In the genomic region with DNA sequence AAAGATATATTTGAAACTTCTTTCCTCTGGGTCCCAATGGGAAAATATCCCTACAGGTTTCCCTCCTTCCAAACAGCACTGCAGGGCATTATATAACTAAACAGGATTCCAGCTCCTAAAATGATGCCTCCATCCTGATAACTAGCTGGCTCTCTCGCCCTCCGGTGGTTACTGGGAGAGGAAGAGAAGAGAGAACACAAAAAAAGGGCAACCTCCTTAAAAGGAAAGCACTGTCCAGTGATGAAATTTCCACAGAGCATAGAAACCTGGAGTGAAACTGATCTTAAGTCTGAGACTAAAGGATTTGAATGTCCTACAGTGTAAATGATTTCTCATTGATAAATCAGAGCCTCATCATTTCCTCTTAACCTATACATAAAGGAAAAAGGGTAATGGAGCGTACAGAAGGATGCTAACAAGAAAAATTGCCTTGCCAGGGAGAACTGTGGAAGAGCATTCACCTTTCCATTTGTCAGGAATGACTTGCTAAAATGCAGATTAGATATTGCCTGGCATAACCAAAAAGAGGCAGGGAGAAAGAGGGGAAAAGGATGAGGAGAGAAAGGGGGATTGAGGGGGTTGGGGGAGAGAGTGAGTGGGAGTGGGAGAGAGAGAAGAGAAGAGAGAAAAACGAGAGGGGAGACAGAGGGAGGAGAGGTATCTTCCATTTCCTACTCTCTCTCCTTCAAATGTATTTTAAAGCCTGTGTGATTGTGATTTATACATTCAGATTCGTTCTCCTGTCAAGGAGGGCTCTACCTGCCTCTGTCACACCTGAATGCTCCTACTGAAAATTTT, we compare ENCODE assay signal across 8 cellular contexts.
DNase-seq lines count a peak whose midpoint lies in the region; ATAC-seq and TF ChIP-seq lines count a peak whose summit lies in the region.

No MANE protein-coding gene starts in this region.

- H3K36me3 ChIP-seq in liver (ENCODE audit: control insufficient read depth in 4 of 4, insufficient read depth in 3 of 4, low read depth in 1 of 4, low read length in 3 of 4) (no peaks in the 10 kb centered on the region), upper lobe of right lung (no peaks in the 10 kb centered on the region)

- H3K27ac ChIP-seq in liver (ENCODE audit: low read depth in 1 of 2, low read length in 2 of 2) = peak overlapping the region in 1 of 2 donors; percentile 28
- H3K27ac ChIP-seq in upper lobe of right lung = peak overlapping the region; percentile 71

- no peaks in the 10 kb centered on the region for H3K27me3 ChIP-seq in liver (ENCODE audit: control insufficient read depth in 4 of 4, insufficient read depth in 4 of 4, low read length in 3 of 4)
- H3K27me3 ChIP-seq in upper lobe of right lung = no peaks in the 10 kb centered on the region

- H3K9me3 ChIP-seq in liver (ENCODE audit: control insufficient read depth in 4 of 4, low read length in 3 of 4) = no peaks in the 10 kb centered on the region
- no peaks in the 10 kb centered on the region for H3K9me3 ChIP-seq in upper lobe of right lung

- H3K4me1 ChIP-seq in liver (ENCODE audit: control insufficient read depth in 4 of 4, insufficient read depth in 4 of 4, low read length in 3 of 4) (peaks cover 5 to 36% (median 25%) of the 10 kb centered on the region in 4 donors), upper lobe of right lung (peaks cover 26% of the 10 kb centered on the region)

- TF ChIP-seq CTCF in liver (IDR thresholded peaks at IDR 0.05; ENCODE audit: low read depth, low read length, missing input control) (peak; percentile 26), upper lobe of right lung (IDR thresholded peaks at IDR 0.05) (peak; percentile 36)

- ATAC-seq in upper lobe of right lung = peak; percentile 9
- ATAC-seq in GM19467 (IDR thresholded peaks at IDR 0.05; ENCODE audit: unreplicated experiment) = no peak

- intact Hi-C loops in upper lobe of right lung (cut with DNase I) = no loop called here

- H3K9ac ChIP-seq in liver (ENCODE audit: low read depth in 1 of 2, low read length in 2 of 2) = no peak overlapping the region

- peak; percentile 44 to 72 for DNase-seq in NCI-H524 (lab: John Stamatoyannopoulos, UW)
- DNase-seq in NCI-H524 treated with DMSO at 0.1 percent for 48 hours (lab: John Stamatoyannopoulos, UW) = no peak
- peak; percentile 87 for DNase-seq in NCI-H69 (lab: John Stamatoyannopoulos, UW)
- peak; percentile 95 for DNase-seq in cerebellar cortex (ENCODE audit: low spot score)
- DNase-seq in upper lobe of right lung = no peak
- no peak for DNase-seq in ecto neural progenitor cell (ENCODE audit: low spot score)

- H3K4me3 ChIP-seq in liver (ENCODE audit: low read depth in 1 of 3, low read length in 3 of 3) (no peak overlapping the region), upper lobe of right lung (peak overlapping the region; percentile 58)

- peak; percentile 72 to 78 for TF ChIP-seq RAD21 in liver (IDR thresholded peaks at IDR 0.05)

- whole genome bisulfite sequencing in liver = 31% methylated on average over 5 of the region's 5 CpGs

TF ChIP-seq in liver, 16 proteins besides CTCF, POLR2A, EP300 and RAD21:
- no peak for TF ChIP-seq SP1 (IDR thresholded peaks at IDR 0.05)
- TF ChIP-seq, protein P1, sequence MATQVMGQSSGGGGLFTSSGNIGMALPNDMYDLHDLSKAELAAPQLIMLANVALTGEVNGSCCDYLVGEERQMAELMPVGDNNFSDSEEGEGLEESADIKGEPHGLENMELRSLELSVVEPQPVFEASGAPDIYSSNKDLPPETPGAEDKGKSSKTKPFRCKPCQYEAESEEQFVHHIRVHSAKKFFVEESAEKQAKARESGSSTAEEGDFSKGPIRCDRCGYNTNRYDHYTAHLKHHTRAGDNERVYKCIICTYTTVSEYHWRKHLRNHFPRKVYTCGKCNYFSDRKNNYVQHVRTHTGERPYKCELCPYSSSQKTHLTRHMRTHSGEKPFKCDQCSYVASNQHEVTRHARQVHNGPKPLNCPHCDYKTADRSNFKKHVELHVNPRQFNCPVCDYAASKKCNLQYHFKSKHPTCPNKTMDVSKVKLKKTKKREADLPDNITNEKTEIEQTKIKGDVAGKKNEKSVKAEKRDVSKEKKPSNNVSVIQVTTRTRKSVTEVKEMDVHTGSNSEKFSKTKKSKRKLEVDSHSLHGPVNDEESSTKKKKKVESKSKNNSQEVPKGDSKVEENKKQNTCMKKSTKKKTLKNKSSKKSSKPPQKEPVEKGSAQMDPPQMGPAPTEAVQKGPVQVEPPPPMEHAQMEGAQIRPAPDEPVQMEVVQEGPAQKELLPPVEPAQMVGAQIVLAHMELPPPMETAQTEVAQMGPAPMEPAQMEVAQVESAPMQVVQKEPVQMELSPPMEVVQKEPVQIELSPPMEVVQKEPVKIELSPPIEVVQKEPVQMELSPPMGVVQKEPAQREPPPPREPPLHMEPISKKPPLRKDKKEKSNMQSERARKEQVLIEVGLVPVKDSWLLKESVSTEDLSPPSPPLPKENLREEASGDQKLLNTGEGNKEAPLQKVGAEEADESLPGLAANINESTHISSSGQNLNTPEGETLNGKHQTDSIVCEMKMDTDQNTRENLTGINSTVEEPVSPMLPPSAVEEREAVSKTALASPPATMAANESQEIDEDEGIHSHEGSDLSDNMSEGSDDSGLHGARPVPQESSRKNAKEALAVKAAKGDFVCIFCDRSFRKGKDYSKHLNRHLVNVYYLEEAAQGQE (IDR thresholded peaks at IDR 0.05) = peak; percentile 36

Comparison
In these comparisons a context has a peak if more than half of its experiments do, and no peak if none do; other contexts are left out.
1. DNase-seq: peak in NCI-H524 (2 of 2), NCI-H69 (single experiment) and cerebellar cortex (single experiment); none in NCI-H524 treated with DMSO at 0.1 percent for 48 hours (single experiment), upper lobe of right lung (single experiment) and ecto neural progenitor cell (single experiment).